In genomic region chr14:89881839-89882238, GRCh38 we compare ENCODE assay signal across 24 cellular contexts.
DNase-seq lines count a peak whose midpoint lies in the region; ATAC-seq and TF ChIP-seq lines count a peak whose summit lies in the region.
"Had no signal": no experiment of that assay in that cellular context is flagged by ENCODE, and none has a peak within 500 bp of the region (broad histone marks: within the 10 kb centered on the region; RNA-seq: fewer than 3 reads in every experiment).

No MANE protein-coding gene starts in this region.

- 93 to 95% methylated on average over 1 of the region's 1 CpG for WGBS in tibial nerve, 2 donors
- 89 to 98% (median 94%) methylated on average over 1 of the region's 1 CpG for WGBS in ovary, 3 donors

- intact Hi-C loops in ovary (cut with DNase I): no loop called here

- H3K9ac ChIP-seq in Karpas-422 (ENCODE audit: low read length): no peak overlapping the region

- no peaks in the 10 kb centered on the region for H3K79me2 ChIP-seq in Karpas-422 (ENCODE audit: low read length)

- H3K36me3 ChIP-seq in Karpas-422 (ENCODE audit: insufficient read depth, low read length) (no peaks in the 10 kb centered on the region), tibial nerve (no peaks in the 10 kb centered on the region), ovary (no peaks in the 10 kb centered on the region)
- H3K36me3 ChIP-seq: right lobe of liver had no signal

- H4K20me1 ChIP-seq in Karpas-422 (ENCODE audit: insufficient read depth, low read depth, low read length): no peaks in the 10 kb centered on the region

- H3K4me2 ChIP-seq in Karpas-422 (ENCODE audit: low read depth, low read length, poor library complexity, severe bottlenecking): peak overlapping the region; percentile 9

- no peak overlapping the region for H3K4me3 ChIP-seq in Karpas-422 (ENCODE audit: low read length)
- no peak overlapping the region for H3K4me3 ChIP-seq in tibial nerve
- H3K4me3 ChIP-seq in ovary: no peak overlapping the region
- H3K4me3 ChIP-seq: body of pancreas, right lobe of liver had no signal

- TF ChIP-seq POLR2A in tibial nerve (IDR thresholded peaks at IDR 0.05): no peak
- TF ChIP-seq POLR2A in ovary (IDR thresholded peaks at IDR 0.05): no peak

- H3K4me3 Mint-ChIP-seq in natural killer cell treated with Interleukin-12 subunit alpha and Interleukin-12 subunit beta and Interleukin-15 and Interleukin-18, amount 100 ng/mL, for 72 hours: no peak overlapping the region
- H3K4me3 Mint-ChIP-seq: activated CD4-positive, alpha-beta memory T cell treated with anti-CD3 and anti-CD28 coated beads, Interleukin-2, amount 10 ng/mL, durations not matched to agents 7 days and 5 days; activated naive CD8-positive, alpha-beta T cell; T-helper 17 cell had no signal

- TF ChIP-seq EP300 in tibial nerve (IDR thresholded peaks at IDR 0.05) (no peak), ovary (IDR thresholded peaks at IDR 0.05) (no peak)

- H3K4me1 ChIP-seq in Karpas-422 (ENCODE audit: low read length) (peaks cover 24% of the 10 kb centered on the region), tibial nerve (no peaks in the 10 kb centered on the region), ovary (ENCODE audit: insufficient read depth) (no peaks in the 10 kb centered on the region)
- H3K4me1 ChIP-seq: body of pancreas, right lobe of liver had no signal

- DNase-seq in Karpas-422 (peak; percentile 56), tibial nerve (ENCODE audit: low spot score in 2 of 2) (no peak), ecto neural progenitor cell (ENCODE audit: low spot score) (no peak), ovary (no peak)
- no peak for DNase-seq in natural killer cell treated with Interleukin-12 subunit alpha and Interleukin-12 subunit beta and Interleukin-15 and Interleukin-18, amount 100 ng/mL, for 72 hours (ENCODE audit: low spot score)
- DNase-seq: ACHN; activated CD4-positive, alpha-beta memory T cell treated with anti-CD3 and anti-CD28 coated beads, Interleukin-2, amount 10 ng/mL, durations not matched to agents 7 days and 5 days; activated T-cell treated with anti-CD3 and anti-CD28 coated beads, Interleukin-2, amount 50 U/mL, for 48 hours; body of pancreas; DMS79; foreskin fibroblast; left colon; NCI-H187 treated with DMSO at 0.1 percent for 48 hours; NCI-H446 treated with DMSO at 0.1 percent for 48 hours; occipital lobe; right lobe of liver; SIG-M5; stimulated activated CD4-positive, alpha-beta T cell treated with anti-CD3 and anti-CD28 coated beads, Interleukin-1b, Interleukin-23, amount 100 ng/mL, for 48 hours; T-helper 17 cell had no signal

- H3K9me3 ChIP-seq in Karpas-422 (ENCODE audit: low read length) (no peaks in the 10 kb centered on the region), tibial nerve (no peaks in the 10 kb centered on the region), ovary (no peaks in the 10 kb centered on the region)
- H3K9me3 ChIP-seq: body of pancreas, right lobe of liver had no signal

- H2AFZ ChIP-seq in Karpas-422 (ENCODE audit: low read length): no peak overlapping the region

- H3K36me3 Mint-ChIP-seq in natural killer cell treated with Interleukin-12 subunit alpha and Interleukin-12 subunit beta and Interleukin-15 and Interleukin-18, amount 100 ng/mL, for 72 hours: no peaks in the 10 kb centered on the region
- H3K36me3 Mint-ChIP-seq: activated naive CD8-positive, alpha-beta T cell had no signal

- H3K27me3 Mint-ChIP-seq in natural killer cell treated with Interleukin-12 subunit alpha and Interleukin-12 subunit beta and Interleukin-15 and Interleukin-18, amount 100 ng/mL, for 72 hours: peaks cover 2 to 7% of the 10 kb centered on the region in 2 donors
- H3K27me3 Mint-ChIP-seq: activated CD4-positive, alpha-beta memory T cell treated with anti-CD3 and anti-CD28 coated beads, Interleukin-2, amount 10 ng/mL, durations not matched to agents 7 days and 5 days; activated naive CD8-positive, alpha-beta T cell; T-helper 17 cell had no signal

- ATAC-seq in GM18519 (IDR thresholded peaks at IDR 0.05; ENCODE audit: low FRiP score, unreplicated experiment) (peak; percentile 56), GM21390 (IDR thresholded peaks at IDR 0.05; ENCODE audit: unreplicated experiment) (peak; percentile 88), HG02885 (IDR thresholded peaks at IDR 0.05; ENCODE audit: poor library complexity, unreplicated experiment) (peak; percentile 72)
- ATAC-seq in natural killer cell treated with Interleukin-12 subunit alpha and Interleukin-12 subunit beta and Interleukin-15 and Interleukin-18, amount 100 ng/mL, for 72 hours: no peak
- ATAC-seq: body of pancreas, HepG2, left colon, right lobe of liver, T-helper 17 cell had no signal

- H3K27me3 ChIP-seq in Karpas-422 (ENCODE audit: low read length) (no peaks in the 10 kb centered on the region), tibial nerve (no peaks in the 10 kb centered on the region), ovary (no peaks in the 10 kb centered on the region)
- H3K27me3 ChIP-seq: body of pancreas, right lobe of liver had no signal

- H3K4me1 Mint-ChIP-seq in natural killer cell treated with Interleukin-12 subunit alpha and Interleukin-12 subunit beta and Interleukin-15 and Interleukin-18, amount 100 ng/mL, for 72 hours (ENCODE audit: low read depth in 2 of 2): no peaks in the 10 kb centered on the region
- H3K4me1 Mint-ChIP-seq: activated CD4-positive, alpha-beta memory T cell treated with anti-CD3 and anti-CD28 coated beads, Interleukin-2, amount 10 ng/mL, durations not matched to agents 7 days and 5 days had no signal

- no peak overlapping the region for H3K27ac Mint-ChIP-seq in natural killer cell treated with Interleukin-12 subunit alpha and Interleukin-12 subunit beta and Interleukin-15 and Interleukin-18, amount 100 ng/mL, for 72 hours
- H3K27ac Mint-ChIP-seq: activated CD4-positive, alpha-beta memory T cell treated with anti-CD3 and anti-CD28 coated beads, Interleukin-2, amount 10 ng/mL, durations not matched to agents 7 days and 5 days; activated naive CD8-positive, alpha-beta T cell; T-helper 17 cell had no signal

- H3K9me3 Mint-ChIP-seq in natural killer cell treated with Interleukin-12 subunit alpha and Interleukin-12 subunit beta and Interleukin-15 and Interleukin-18, amount 100 ng/mL, for 72 hours: no peaks in the 10 kb centered on the region
- H3K9me3 Mint-ChIP-seq: activated CD4-positive, alpha-beta memory T cell treated with anti-CD3 and anti-CD28 coated beads, Interleukin-2, amount 10 ng/mL, durations not matched to agents 7 days and 5 days had no signal

- H3K27ac ChIP-seq in Karpas-422 (ENCODE audit: low read length) (0 out of 2 replicates have a peak overlapping the region, but pooled peaks have one; percentile 11), tibial nerve (no peak overlapping the region), ovary (no peak overlapping the region)
- H3K27ac ChIP-seq: body of pancreas, right lobe of liver had no signal

- TF ChIP-seq CTCF in tibial nerve (IDR thresholded peaks at IDR 0.05): no peak
- TF ChIP-seq CTCF in ovary (IDR thresholded peaks at IDR 0.05): no peak

- no peaks in the 10 kb centered on the region for H3K9me2 ChIP-seq in Karpas-422 (replicated peaks; ENCODE audit: insufficient read depth, low read length)

Comparison
In these comparisons a context has a peak if more than half of its experiments do, and no peak if none do; other contexts are left out.
1. ATAC-seq: peak in GM18519 (single experiment), GM21390 (single experiment) and HG02885 (single experiment); none in natural killer cell treated with Interleukin-12 subunit alpha and Interleukin-12 subunit beta and Interleukin-15 and Interleukin-18, amount 100 ng/mL, for 72 hours (0 of 2).